In the genomic region with DNA sequence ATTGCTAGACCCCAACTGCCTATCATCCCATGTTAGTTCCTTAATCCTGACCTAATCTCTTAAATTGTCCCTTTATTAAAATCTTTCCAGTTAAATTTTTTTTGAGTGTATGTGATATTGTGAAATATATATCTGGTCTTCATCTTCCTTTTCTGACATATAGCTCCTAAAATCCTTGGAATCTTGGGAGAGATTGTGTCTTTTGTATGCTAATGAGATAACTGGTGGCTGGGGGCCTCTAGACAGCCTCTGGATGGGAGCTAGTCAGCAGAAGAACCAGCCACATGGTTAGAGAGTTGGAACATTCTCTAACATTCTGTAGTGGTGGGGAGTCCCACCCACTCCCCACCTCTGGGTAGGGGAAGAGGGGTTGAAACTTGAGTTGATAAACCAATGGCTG, we compare ENCODE assay signal across 10 cellular contexts. TPM values are rescaled to one million over a fixed set of nuclear protein-coding genes. Genes with fewer than 3 reads are reported as not detected.
"Had no signal": no experiment of that assay in that cellular context is flagged by ENCODE, and none has a peak within 500 bp of the region (broad histone marks: within the 10 kb centered on the region; RNA-seq: fewer than 3 reads in every experiment).

No MANE protein-coding gene starts in this region.

- DNase-seq: GM23248, GOT3, H7, HFFc6 had no signal

- H3K4me1 Mint-ChIP-seq: IgD-negative memory B cell had no signal

- H3K4me3 ChIP-seq: GM23248, HAP-1 had no signal

- H3K9ac ChIP-seq: GM23248 had no signal

- H3K9me3 Mint-ChIP-seq: HFFc6, IgD-negative memory B cell had no signal

- H3K27ac Mint-ChIP-seq: HFFc6, IgD-negative memory B cell had no signal

- H3K36me3 Mint-ChIP-seq: IgD-negative memory B cell had no signal

- ATAC-seq: HCT116 had no signal

- H3K36me3 ChIP-seq: HAP-1 had no signal

- H3K4me3 Mint-ChIP-seq: HFFc6, IgD-negative memory B cell had no signal

- H3K27ac ChIP-seq: GM23248 had no signal

- FAIRE-seq: HTR-8/SVneo had no signal

- H2AFZ ChIP-seq: GM23248 had no signal

- H3K4me1 ChIP-seq: HAP-1 had no signal

RNA-seq across cellular contexts. Expression of a gene that starts 3.7 kb away (rescaled TPM):
- total RNA-seq: GM23248, H4, H7, HFFc6, HT-29 had no signal
- polyA plus RNA-seq: GM23248, IgD-negative memory B cell had no signal

RNA-seq across cellular contexts. Expression of a gene that starts 15.1 kb away (rescaled TPM):
- total RNA-seq: GM23248, H4, H7, HFFc6, HT-29 had no signal
- polyA plus RNA-seq: GM23248, IgD-negative memory B cell had no signal

RNA-seq across cellular contexts. Expression of a gene that starts 32.4 kb away (rescaled TPM):
- total RNA-seq: GM23248, H4, HT-29 had no signal
- polyA plus RNA-seq: IgD-negative memory B cell had no signal
